19 cellular contexts compared by ENCODE assay signal in the genomic region with DNA sequence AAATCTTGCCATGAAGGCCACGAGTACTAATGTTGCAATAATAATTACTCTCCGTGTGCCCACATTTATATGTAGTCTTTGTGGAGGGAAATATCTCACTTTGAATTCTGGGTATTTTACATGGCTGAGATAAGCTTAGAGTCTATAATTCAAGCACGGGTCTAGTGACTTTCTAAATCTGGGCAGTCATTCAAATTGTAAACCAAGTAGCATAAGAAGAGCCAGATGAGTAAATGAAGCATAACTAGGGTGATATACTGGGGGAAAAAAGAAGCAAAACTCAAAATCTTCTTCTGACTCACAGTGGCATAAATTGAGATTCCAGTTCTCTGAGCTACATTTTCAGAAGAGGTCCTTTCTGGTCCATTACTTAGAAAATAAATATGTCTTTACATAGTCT. TPM values are rescaled to one million over a fixed set of nuclear protein-coding genes. Genes with fewer than 3 reads are reported as not detected.
DNase-seq lines count a peak whose midpoint lies in the region; ATAC-seq and TF ChIP-seq lines count a peak whose summit lies in the region.
"Had no signal": no experiment of that assay in that cellular context is flagged by ENCODE, and none has a peak within 500 bp of the region (broad histone marks: within the 10 kb centered on the region; RNA-seq: fewer than 3 reads in every experiment).

No MANE protein-coding gene starts in this region.

- ATAC-seq in HG02588 (IDR thresholded peaks at IDR 0.05; ENCODE audit: unreplicated experiment), result no peak
- ATAC-seq in HG03159 (IDR thresholded peaks at IDR 0.05; ENCODE audit: unreplicated experiment), result no peak
- ATAC-seq: left cardiac atrium; stimulated activated naive CD8-positive, alpha-beta T cell treated with anti-CD3 and anti-CD28 coated beads, Interleukin-15, Interleukin-2, amounts not matched to agents 100 U/mL and 50 U/mL, for 24 hours had no signal

- CTCF ChIA-PET in BJ (lab: Yijun Ruan, JAX), result interaction anchor here (1.0 kb wide), 2 partner anchors 10 to 16 kb away, joined by 3 to 4 read pairs; no protein-coding TSS in a partner anchor

- peaks cover 83% of the 10 kb centered on the region for H3K79me2 ChIP-seq in Karpas-422 (ENCODE audit: low read length)
- H3K79me2 ChIP-seq: hepatocyte had no signal

- H3K4me1 ChIP-seq in Karpas-422 (ENCODE audit: low read length), result peaks cover 58% of the 10 kb centered on the region

- H2AFZ ChIP-seq in Karpas-422 (ENCODE audit: low read length), result no peak overlapping the region
- H2AFZ ChIP-seq: hepatocyte had no signal

- peak overlapping the region; percentile 19 for H3K9ac ChIP-seq in Karpas-422 (ENCODE audit: low read length)

- no peaks in the 10 kb centered on the region for H3K27me3 ChIP-seq in BJ (ENCODE audit: control insufficient read depth, insufficient read depth, low read length)
- H3K27me3 ChIP-seq in Karpas-422 (ENCODE audit: low read length), result no peaks in the 10 kb centered on the region
- H3K27me3 ChIP-seq: hepatocyte, ovary, vagina had no signal

- peak; percentile 57 for DNase-seq in BJ (ENCODE audit: low read depth)
- peak; percentile 90 for DNase-seq in Karpas-422
- peak; percentile 70 for DNase-seq in cardiac fibroblast (ENCODE audit: low read depth in 2 of 2)
- DNase-seq in myocyte (ENCODE audit: low read depth), result peak; percentile 56
- no peak for DNase-seq in activated CD4-positive, CD25-positive, alpha-beta regulatory T cell (lab: John Stamatoyannopoulos, UW)
- DNase-seq in retina, result no peak
- DNase-seq: activated CD4-positive, CD25-positive, alpha-beta regulatory T cell treated with anti-CD3 and anti-CD28 coated beads, Interleukin-2, amount 50 U/mL, for 72 hours; activated CD8-positive, alpha-beta memory T cell treated with anti-CD3 and anti-CD28 coated beads, Interleukin-2, amount 50 U/mL, for 4 hours; activated naive CD4-positive, alpha-beta T cell treated with anti-CD3 and anti-CD28 coated beads for 36 hours; cerebellar nuclear complex; left cardiac atrium; NCI-H187; NCI-H526 treated with DMSO at 0.1 percent for 48 hours; ovary; stimulated activated naive CD8-positive, alpha-beta T cell treated with anti-CD3 and anti-CD28 coated beads, Interleukin-15, Interleukin-2, amounts not matched to agents 100 U/mL and 50 U/mL, for 24 hours had no signal

- no peak overlapping the region for H3K4me3 ChIP-seq in BJ (ENCODE audit: low read depth, low read length)
- H3K4me3 ChIP-seq in Karpas-422 (ENCODE audit: low read length), result peak overlapping the region; percentile 36
- no peak overlapping the region for H3K4me3 ChIP-seq in cardiac fibroblast (replicated peaks in 1 of 2; ENCODE audit: low read depth in 2 of 2, low read length in 2 of 2)
- H3K4me3 ChIP-seq: hepatocyte, ovary, vagina had no signal

- no peaks in the 10 kb centered on the region for H3K36me3 ChIP-seq in BJ (ENCODE audit: control insufficient read depth, insufficient read depth, low read length)
- H3K36me3 ChIP-seq in Karpas-422 (ENCODE audit: insufficient read depth, low read length), result peaks cover 22% of the 10 kb centered on the region
- H3K36me3 ChIP-seq: ovary, vagina had no signal

- no peak for TF ChIP-seq CTCF in BJ (IDR thresholded peaks at IDR 0.05; ENCODE audit: insufficient read depth, low read depth, low read length)
- TF ChIP-seq CTCF in cardiac fibroblast (IDR thresholded peaks at IDR 0.05; ENCODE audit: low read depth, low read length), result no peak

- H3K9me3 ChIP-seq in Karpas-422 (ENCODE audit: low read length), result peaks cover 6% of the 10 kb centered on the region; the same call in 1 of the 2 replicates
- H3K9me3 ChIP-seq: ovary, vagina had no signal

- H4K20me1 ChIP-seq in Karpas-422 (ENCODE audit: insufficient read depth, low read depth, low read length), result no peaks in the 10 kb centered on the region

- no peaks in the 10 kb centered on the region for H3K9me2 ChIP-seq in Karpas-422 (replicated peaks; ENCODE audit: insufficient read depth, low read length)

- H3K27ac ChIP-seq in Karpas-422 (ENCODE audit: low read length), result peak overlapping the region; percentile 95
- H3K27ac ChIP-seq: hepatocyte, ovary, vagina had no signal

- H3K4me2 ChIP-seq in Karpas-422 (ENCODE audit: low read depth, low read length, poor library complexity, severe bottlenecking), result peak overlapping the region; percentile 70
- H3K4me2 ChIP-seq: hepatocyte had no signal

- POLR2A ChIA-PET in BJ (lab: Charles Lee), result no interaction called here

RNA-seq across cellular contexts. Expression of gene MAPK10, which starts 53.0 kb away (rescaled TPM):
- polyA plus RNA-seq in BJ (2011; rRNA removed), result 0.86 and 1.4 TPM in 2 replicates
- polyA minus RNA-seq in BJ (2011; rRNA and poly(A)+ RNA removed), result 2.2 and 3.5 TPM in 2 replicates
- 230 and 423 TPM in 2 replicates for total RNA-seq in Karpas-422 (2014; rRNA removed; shearing (Covaris generic); ENCODE audit: low replicate concordance)
- total RNA-seq in myocyte, result 25.9 and 27.7 TPM in 2 replicates
- polyA plus RNA-seq in myocyte (2012), result 9.4 TPM
- total RNA-seq: activated naive CD4-positive, alpha-beta T cell treated with anti-CD3 and anti-CD28 coated beads for 36 hours had no signal

Comparison
In these comparisons a context has a peak if more than half of its experiments do, and no peak if none do; other contexts are left out.
1. DNase-seq: peak in BJ (single experiment), Karpas-422 (single experiment), cardiac fibroblast (2 of 2) and myocyte (single experiment); none in activated CD4-positive, CD25-positive, alpha-beta regulatory T cell (0 of 4) and retina (single experiment).